12 cellular contexts compared by ENCODE assay signal in genomic region chr17:41928693-41929251, GRCh38. TPM values are rescaled to one million over a fixed set of nuclear protein-coding genes. Genes with fewer than 3 reads are reported as not detected.
A peak's percentile ranks its signal among the peaks of the same experiment; 100 is the strongest.
DNase-seq lines count a peak whose midpoint lies in the region; ATAC-seq and TF ChIP-seq lines count a peak whose summit lies in the region.
"Had no signal": no experiment of that assay in that cellular context is flagged by ENCODE, and none has a peak within 500 bp of the region (broad histone marks: within the 10 kb centered on the region; RNA-seq: fewer than 3 reads in every experiment).

No MANE protein-coding gene starts in this region.

- 81% methylated on average over 6 of the region's 6 CpGs for WGBS in thyroid gland, 2 donors

- no peak overlapping the region for H3K27ac ChIP-seq in CD4-positive, CD25-positive, alpha-beta regulatory T cell (ENCODE audit: insufficient read depth, low read length, poor library complexity, severe bottlenecking)
- H3K27ac ChIP-seq in GM23338 (ENCODE audit: low read depth) (no peak overlapping the region), thyroid gland (no peak overlapping the region)
- peak overlapping the region; percentile 84 for H3K27ac ChIP-seq in naive thymus-derived CD4-positive, alpha-beta T cell (ENCODE audit: low read depth, low read length)

- H3K27me3 Mint-ChIP-seq in CD4-positive, CD25-positive, alpha-beta regulatory T cell, result peaks cover 5% of the 10 kb centered on the region
- H3K27me3 Mint-ChIP-seq in GM23338 (ENCODE audit: insufficient read depth, low read depth, poor library complexity), result peaks cover 21% of the 10 kb centered on the region
- no peaks in the 10 kb centered on the region for H3K27me3 Mint-ChIP-seq in activated CD4-positive, alpha-beta memory T cell treated with anti-CD3 and anti-CD28 coated beads for 36 hours
- H3K27me3 Mint-ChIP-seq in naive thymus-derived CD4-positive, alpha-beta T cell, result no peaks in the 10 kb centered on the region

- H3K9me2 ChIP-seq in GM23338 (ENCODE audit: insufficient read depth), result no peaks in the 10 kb centered on the region

- no peaks in the 10 kb centered on the region; the same call in 1 of the 2 replicates for H3K79me2 ChIP-seq in GM23338 (replicated peaks; ENCODE audit: insufficient read depth)

- peak in 1 of 3 donors; percentile 15 for DNase-seq in CD4-positive, CD25-positive, alpha-beta regulatory T cell
- DNase-seq in GM23338 (ENCODE audit: low spot score) (no peak), thyroid gland (no peak), NCI-H82 treated with DMSO at 0.1 percent for 48 hours (lab: John Stamatoyannopoulos, UW; ENCODE audit: unreplicated experiment) (no peak)
- DNase-seq in activated CD4-positive, alpha-beta memory T cell treated with anti-CD3 and anti-CD28 coated beads for 36 hours, result peak; percentile 38
- DNase-seq in naive thymus-derived CD4-positive, alpha-beta T cell, result no peak
- DNase-seq: DMS 273 treated with DMSO at 0.1 percent for 48 hours; MM.1S; stimulated activated naive CD4-positive, alpha-beta T cell treated with Interleukin-2 at 50 U/mL for 16 hours; WERI-Rb-1 had no signal

- H3K36me3 Mint-ChIP-seq in CD4-positive, CD25-positive, alpha-beta regulatory T cell, result peaks cover 3% of the 10 kb centered on the region
- no peaks in the 10 kb centered on the region for H3K36me3 Mint-ChIP-seq in GM23338 (ENCODE audit: low read depth)
- no peaks in the 10 kb centered on the region for H3K36me3 Mint-ChIP-seq in activated CD4-positive, alpha-beta memory T cell treated with anti-CD3 and anti-CD28 coated beads for 36 hours
- H3K36me3 Mint-ChIP-seq in naive thymus-derived CD4-positive, alpha-beta T cell, result peaks cover 0 to 8% (median 0%) of the 10 kb centered on the region in 5 donors

- no peak overlapping the region for H3K4me3 ChIP-seq in CD4-positive, CD25-positive, alpha-beta regulatory T cell (ENCODE audit: low read depth, low read length)
- no peak overlapping the region for H3K4me3 ChIP-seq in GM23338
- H3K4me3 ChIP-seq in naive thymus-derived CD4-positive, alpha-beta T cell (ENCODE audit: low read length), result no peak overlapping the region
- H3K4me3 ChIP-seq in thyroid gland (replicated peaks in 1 of 3), result no peak overlapping the region

- ATAC-seq in CD4-positive, CD25-positive, alpha-beta regulatory T cell (ENCODE audit: low read depth in 2 of 2), result no peak
- ATAC-seq in GM23338 (no peak), GM19452 (IDR thresholded peaks at IDR 0.05; ENCODE audit: unreplicated experiment) (no peak)
- no peak for ATAC-seq in naive thymus-derived CD4-positive, alpha-beta T cell
- ATAC-seq: left lobe of liver had no signal

- H3K4me2 ChIP-seq in GM23338, result no peak overlapping the region

- POLR2A ChIA-PET in activated CD4-positive, alpha-beta memory T cell treated with anti-CD3 and anti-CD28 coated beads for 36 hours (lab: Charles Lee), result interaction anchor here (0.9 to 2.6 kb wide), 4 partner anchors 9 to 89 kb away, joined by 3 to 25 read pairs (median 4); partner anchors contain the start of genes ACLY, CNP and DNAJC7
- POLR2A ChIA-PET in naive thymus-derived CD4-positive, alpha-beta T cell (lab: Charles Lee), result interaction anchor here (1.1 to 3.8 kb wide), 3 partner anchors 10 to 345 kb away, joined by 6 to 47 read pairs (median 19); partner anchors contain the start of genes ACLY and CNP

- TF ChIP-seq CTCF in GM23338 (conservative IDR thresholded peaks at IDR 0.05; ENCODE audit: low read depth in 2 of 2) (no peak), thyroid gland (IDR thresholded peaks at IDR 0.05) (no peak)

- H3K9me3 Mint-ChIP-seq in CD4-positive, CD25-positive, alpha-beta regulatory T cell, result no peaks in the 10 kb centered on the region
- H3K9me3 Mint-ChIP-seq in GM23338, result no peaks in the 10 kb centered on the region; the same call in 2 of the 3 replicates
- H3K9me3 Mint-ChIP-seq in activated CD4-positive, alpha-beta memory T cell treated with anti-CD3 and anti-CD28 coated beads for 36 hours, result no peaks in the 10 kb centered on the region
- peaks cover 0 to 3% (median 0%) of the 10 kb centered on the region in 11 donors for H3K9me3 Mint-ChIP-seq in naive thymus-derived CD4-positive, alpha-beta T cell

- CTCF ChIA-PET in activated CD4-positive, alpha-beta memory T cell treated with anti-CD3 and anti-CD28 coated beads for 36 hours (lab: Charles Lee), result interaction anchor here (1.2 to 1.7 kb wide), 3 partner anchors 10 to 137 kb away, joined by 4 to 9 read pairs (median 4); partner anchors contain the start of genes ACLY and CNP
- CTCF ChIA-PET in naive thymus-derived CD4-positive, alpha-beta T cell (lab: Charles Lee), result interaction anchor here (2.6 kb wide), 1 partner anchor 9 kb away, joined by 9 read pairs; the partner anchor contains the start of gene ACLY

- no peaks in the 10 kb centered on the region for H3K27me3 ChIP-seq in CD4-positive, CD25-positive, alpha-beta regulatory T cell (ENCODE audit: control insufficient read depth, insufficient read depth, low read length)
- H3K27me3 ChIP-seq in GM23338 (ENCODE audit: insufficient read depth) (no peaks in the 10 kb centered on the region), thyroid gland (no peaks in the 10 kb centered on the region)
- no peaks in the 10 kb centered on the region for H3K27me3 ChIP-seq in naive thymus-derived CD4-positive, alpha-beta T cell (ENCODE audit: control insufficient read depth in 2 of 2, insufficient read depth in 2 of 2, low read length in 2 of 2)

- no peaks in the 10 kb centered on the region; the same call in 1 of the 2 replicates for H4K20me1 ChIP-seq in GM23338 (replicated peaks; ENCODE audit: insufficient read depth)

- H3K4me1 ChIP-seq in CD4-positive, CD25-positive, alpha-beta regulatory T cell (ENCODE audit: control insufficient read depth, insufficient read depth, low read length, poor library complexity, severe bottlenecking), result peaks cover 24% of the 10 kb centered on the region
- H3K4me1 ChIP-seq in GM23338 (ENCODE audit: insufficient read depth) (peaks cover 6% of the 10 kb centered on the region; the same call in 1 of the 2 replicates), thyroid gland (peaks cover 16 to 20% of the 10 kb centered on the region in 2 donors)
- peaks cover 9 to 11% of the 10 kb centered on the region in 2 donors for H3K4me1 ChIP-seq in naive thymus-derived CD4-positive, alpha-beta T cell (ENCODE audit: control insufficient read depth in 2 of 2, insufficient read depth in 2 of 2, low read length in 2 of 2)

- H3K9me3 ChIP-seq in CD4-positive, CD25-positive, alpha-beta regulatory T cell (ENCODE audit: control insufficient read depth in 2 of 2, low read length in 2 of 2), result no peaks in the 10 kb centered on the region
- H3K9me3 ChIP-seq in naive thymus-derived CD4-positive, alpha-beta T cell (ENCODE audit: control insufficient read depth in 2 of 3, low read length in 3 of 3), result no peaks in the 10 kb centered on the region
- no peaks in the 10 kb centered on the region for H3K9me3 ChIP-seq in thyroid gland

- peaks cover 3% of the 10 kb centered on the region; the same call in 1 of the 2 replicates for H3F3A ChIP-seq in GM23338 (replicated peaks; ENCODE audit: low read depth)

- TF ChIP-seq POLR2A in thyroid gland (IDR thresholded peaks at IDR 0.05), result no peak

- H3K36me3 ChIP-seq in CD4-positive, CD25-positive, alpha-beta regulatory T cell (ENCODE audit: control insufficient read depth, insufficient read depth, low read length), result no peaks in the 10 kb centered on the region
- no peaks in the 10 kb centered on the region for H3K36me3 ChIP-seq in GM23338 (ENCODE audit: insufficient read depth)
- H3K36me3 ChIP-seq in naive thymus-derived CD4-positive, alpha-beta T cell (ENCODE audit: control insufficient read depth in 2 of 3, insufficient read depth in 3 of 3, low read length in 3 of 3), result no peaks in the 10 kb centered on the region
- H3K36me3 ChIP-seq in thyroid gland, result no peaks in the 10 kb centered on the region
- H3K36me3 ChIP-seq: WERI-Rb-1 had no signal

- peak overlapping the region; percentile 5 to 96 (median 92) for H3K4me3 Mint-ChIP-seq in CD4-positive, CD25-positive, alpha-beta regulatory T cell
- H3K4me3 Mint-ChIP-seq in GM23338, result peak overlapping the region; percentile 89
- peak overlapping the region; percentile 94 for H3K4me3 Mint-ChIP-seq in activated CD4-positive, alpha-beta memory T cell treated with anti-CD3 and anti-CD28 coated beads for 36 hours
- peak overlapping the region; percentile 93 to 100 (median 96) for H3K4me3 Mint-ChIP-seq in naive thymus-derived CD4-positive, alpha-beta T cell

- H2AFZ ChIP-seq in GM23338, result no peak overlapping the region

- H3K27ac Mint-ChIP-seq in CD4-positive, CD25-positive, alpha-beta regulatory T cell, result peak overlapping the region in 2 of 3 donors; percentile 96 to 98
- H3K27ac Mint-ChIP-seq in GM23338, result no peak overlapping the region
- peak overlapping the region; percentile 93 for H3K27ac Mint-ChIP-seq in activated CD4-positive, alpha-beta memory T cell treated with anti-CD3 and anti-CD28 coated beads for 36 hours
- H3K27ac Mint-ChIP-seq in naive thymus-derived CD4-positive, alpha-beta T cell, result peak overlapping the region; percentile 90 to 100 (median 96)

- H3K4me1 Mint-ChIP-seq in CD4-positive, CD25-positive, alpha-beta regulatory T cell, result peaks cover 11 to 29% (median 18%) of the 10 kb centered on the region in 4 donors
- H3K4me1 Mint-ChIP-seq in GM23338, result peaks cover 14% of the 10 kb centered on the region
- peaks cover 13% of the 10 kb centered on the region for H3K4me1 Mint-ChIP-seq in activated CD4-positive, alpha-beta memory T cell treated with anti-CD3 and anti-CD28 coated beads for 36 hours (ENCODE audit: low read depth)
- peaks cover 18 to 48% (median 24%) of the 10 kb centered on the region in 7 donors for H3K4me1 Mint-ChIP-seq in naive thymus-derived CD4-positive, alpha-beta T cell

- intact Hi-C loops in activated CD4-positive, alpha-beta memory T cell treated with anti-CD3 and anti-CD28 coated beads for 36 hours (cut with micrococcal nuclease), result no loop called here
- intact Hi-C loops in naive thymus-derived CD4-positive, alpha-beta T cell (cut with micrococcal nuclease), result no loop called here
- intact Hi-C loops in thyroid gland (cut with DNase I), result no loop called here

RNA-seq across cellular contexts. Expression of gene ODAD4, which starts 1.6 kb away (rescaled TPM):
- total RNA-seq in CD4-positive, CD25-positive, alpha-beta regulatory T cell, result not detected
- under 1 TPM in 3 of 4 donors, not detected in 1; 0.14 to 0.28 (median 0.15) TPM for polyA plus RNA-seq in CD4-positive, CD25-positive, alpha-beta regulatory T cell
- 0.12 and 1.8 TPM in 2 replicates for total RNA-seq in GM23338 (2014; rRNA removed; shearing (Covaris generic))
- 0.54 and 1.7 TPM in 2 replicates for polyA plus RNA-seq in GM23338 (2016; fragmentation: Nextera tagmentation; extraction: Ambion mirVana)
- 1 to 10 TPM in 1 of 2 experiments, under 1 TPM in 1; 0.77 to 1.4 TPM for total RNA-seq in activated CD4-positive, alpha-beta memory T cell treated with anti-CD3 and anti-CD28 coated beads for 36 hours
- 1 to 10 TPM in 3 of 5 experiments, under 1 TPM in 1, not detected in 1; 0.16 to 4.1 (median 1.6) TPM for total RNA-seq in naive thymus-derived CD4-positive, alpha-beta T cell
- polyA plus RNA-seq in naive thymus-derived CD4-positive, alpha-beta T cell, result under 1 TPM; 0.10 to 0.40 TPM
- 1 to 10 TPM; 3.0 to 8.2 (median 3.8) TPM for total RNA-seq in thyroid gland

RNA-seq across cellular contexts. Expression of gene ACLY, which starts 10.0 kb away (rescaled TPM):
- total RNA-seq in CD4-positive, CD25-positive, alpha-beta regulatory T cell, result 76.3 TPM
- polyA plus RNA-seq in CD4-positive, CD25-positive, alpha-beta regulatory T cell, result 10 to 100 TPM; 50.3 to 56.8 (median 55.6) TPM
- 412 and 439 TPM in 2 replicates for total RNA-seq in GM23338 (2014; rRNA removed; shearing (Covaris generic))
- polyA plus RNA-seq in GM23338 (2016; fragmentation: Nextera tagmentation; extraction: Ambion mirVana), result 119 and 121 TPM in 2 replicates
- 100 to 1,000 TPM; 186 to 203 TPM for total RNA-seq in activated CD4-positive, alpha-beta memory T cell treated with anti-CD3 and anti-CD28 coated beads for 36 hours
- 100 to 1,000 TPM in 1 of 5 experiments, 10 to 100 TPM in 4; 59.2 to 154 (median 70.8) TPM for total RNA-seq in naive thymus-derived CD4-positive, alpha-beta T cell
- 10 to 100 TPM; 42.7 to 51.9 TPM for polyA plus RNA-seq in naive thymus-derived CD4-positive, alpha-beta T cell
- total RNA-seq in thyroid gland, result 10 to 100 TPM; 62.6 to 85.2 (median 78.8) TPM

RNA-seq across cellular contexts. Expression of gene CNP, which starts 37.8 kb away (rescaled TPM):
- total RNA-seq in CD4-positive, CD25-positive, alpha-beta regulatory T cell, result 27.7 TPM
- 10 to 100 TPM; 26.9 to 44.3 (median 34.1) TPM for polyA plus RNA-seq in CD4-positive, CD25-positive, alpha-beta regulatory T cell
- total RNA-seq in GM23338 (2014; rRNA removed; shearing (Covaris generic)), result 40.3 and 47.8 TPM in 2 replicates
- 28.3 and 30.8 TPM in 2 replicates for polyA plus RNA-seq in GM23338 (2016; fragmentation: Nextera tagmentation; extraction: Ambion mirVana)
- total RNA-seq in activated CD4-positive, alpha-beta memory T cell treated with anti-CD3 and anti-CD28 coated beads for 36 hours, result 10 to 100 TPM; 66.6 to 68.0 TPM
- 10 to 100 TPM; 29.6 to 86.3 (median 32.5) TPM for total RNA-seq in naive thymus-derived CD4-positive, alpha-beta T cell
- polyA plus RNA-seq in naive thymus-derived CD4-positive, alpha-beta T cell, result 10 to 100 TPM; 32.3 to 34.2 TPM
- total RNA-seq in thyroid gland, result 10 to 100 TPM; 41.8 to 65.2 (median 53.8) TPM
